In the genomic region with DNA sequence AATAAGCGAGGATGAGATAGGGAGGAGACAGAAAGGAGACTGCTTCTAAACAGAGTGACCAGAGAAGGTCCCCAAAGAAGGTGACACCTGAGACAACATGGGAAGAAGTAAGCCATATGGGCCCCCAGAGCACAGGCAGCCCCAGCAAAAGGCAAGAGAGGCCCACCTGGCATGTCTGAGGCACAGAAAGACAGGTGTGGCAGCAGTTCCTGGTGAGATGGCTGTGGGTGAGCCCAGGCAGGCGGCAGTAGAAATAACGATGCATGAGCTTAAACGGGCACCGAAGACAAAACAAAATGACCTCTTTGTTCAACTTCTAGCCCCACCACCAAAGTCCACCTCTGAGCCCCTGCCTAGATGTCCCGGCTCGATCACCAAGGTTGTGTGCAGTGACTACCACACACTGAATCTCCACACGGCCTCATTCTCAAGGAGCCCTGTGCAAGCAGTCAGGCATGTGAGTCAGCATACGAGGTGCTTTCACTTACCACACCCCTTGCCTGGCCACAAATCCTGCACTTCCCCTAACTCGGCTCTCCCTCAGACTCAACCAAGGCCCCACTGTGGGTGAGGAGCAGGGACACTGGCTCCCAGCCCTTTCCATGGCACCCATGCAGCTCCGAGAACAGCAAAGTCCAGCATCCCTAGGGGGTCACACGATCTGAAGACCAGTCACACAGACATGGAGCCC, we compare ENCODE assay signal across 8 cellular contexts.
A peak's percentile ranks its signal among the peaks of the same experiment; 100 is the strongest.
DNase-seq lines count a peak whose midpoint lies in the region; ATAC-seq and TF ChIP-seq lines count a peak whose summit lies in the region.

No MANE protein-coding gene starts in this region.

- peak; percentile 77 to 83 for ATAC-seq in natural killer cell treated with Interleukin-12 subunit alpha and Interleukin-12 subunit beta and Interleukin-15 and Interleukin-18, amount 100 ng/mL, for 72 hours

- H3K4me1 Mint-ChIP-seq in CD14-positive monocyte, result peaks cover 81% of the 10 kb centered on the region
- peaks cover 94% of the 10 kb centered on the region for H3K4me1 Mint-ChIP-seq in HFFc6 (ENCODE audit: low read depth)
- peaks cover 38% of the 10 kb centered on the region for H3K4me1 Mint-ChIP-seq in T-helper 2 cell treated with Interferon-gamma antibody and Interleukin-4, amounts not matched to agents 5 μg/mL and 100 μg/mL, for 36 hours (ENCODE audit: low read depth)
- peaks cover 39 to 42% of the 10 kb centered on the region in 2 donors for H3K4me1 Mint-ChIP-seq in natural killer cell treated with Interleukin-12 subunit alpha and Interleukin-12 subunit beta and Interleukin-15 and Interleukin-18, amount 100 ng/mL, for 72 hours (ENCODE audit: low read depth in 2 of 2)
- H3K4me1 Mint-ChIP-seq in endothelial cell (ENCODE audit: unreplicated experiment), result peaks cover 40% of the 10 kb centered on the region

- peaks cover 19 to 39% of the 10 kb centered on the region in 2 donors for H3K36me3 Mint-ChIP-seq in CD14-positive monocyte
- peaks cover 6% of the 10 kb centered on the region for H3K36me3 Mint-ChIP-seq in HFFc6 (ENCODE audit: low read depth)
- peaks cover 2% of the 10 kb centered on the region for H3K36me3 Mint-ChIP-seq in T-helper 2 cell treated with Interferon-gamma antibody and Interleukin-4, amounts not matched to agents 5 μg/mL and 100 μg/mL, for 36 hours (ENCODE audit: low read depth)
- no peaks in the 10 kb centered on the region for H3K36me3 Mint-ChIP-seq in natural killer cell treated with Interleukin-12 subunit alpha and Interleukin-12 subunit beta and Interleukin-15 and Interleukin-18, amount 100 ng/mL, for 72 hours
- no peaks in the 10 kb centered on the region for H3K36me3 Mint-ChIP-seq in endothelial cell (ENCODE audit: low read depth, unreplicated experiment)

- H3K27ac ChIP-seq in dorsolateral prefrontal cortex, result peak overlapping the region in 42 of 59 donors; percentile 3 to 94 (median 62)

- H3K27me3 Mint-ChIP-seq in CD14-positive monocyte (ENCODE audit: low read depth in 3 of 3) (peaks cover 0 to 2% (median 2%) of the 10 kb centered on the region in 3 donors), HFFc6 (ENCODE audit: insufficient read depth) (peaks cover 6% of the 10 kb centered on the region), endothelial cell (ENCODE audit: unreplicated experiment) (no peaks in the 10 kb centered on the region)
- no peaks in the 10 kb centered on the region for H3K27me3 Mint-ChIP-seq in T-helper 2 cell treated with Interferon-gamma antibody and Interleukin-4, amounts not matched to agents 5 μg/mL and 100 μg/mL, for 36 hours (ENCODE audit: low read depth)
- H3K27me3 Mint-ChIP-seq in natural killer cell treated with Interleukin-12 subunit alpha and Interleukin-12 subunit beta and Interleukin-15 and Interleukin-18, amount 100 ng/mL, for 72 hours, result no peaks in the 10 kb centered on the region

- TF ChIP-seq CTCF in CD14-positive monocyte (IDR thresholded peaks at IDR 0.05) (no peak), HFFc6 (IDR thresholded peaks at IDR 0.05) (no peak), dorsolateral prefrontal cortex (IDR thresholded peaks at IDR 0.05 in 54 of 56, conservative IDR thresholded peaks at IDR 0.05 in 2 of 56; ENCODE audit: low read depth in 1 of 56, partially characterized antibody in 56 of 56) (no peak), endothelial cell (IDR thresholded peaks at IDR 0.05; ENCODE audit: unreplicated experiment) (no peak)

- peaks cover 0 to 2% (median 0%) of the 10 kb centered on the region in 7 donors for H3K9me3 Mint-ChIP-seq in CD14-positive monocyte
- H3K9me3 Mint-ChIP-seq in HFFc6, result no peaks in the 10 kb centered on the region
- no peaks in the 10 kb centered on the region for H3K9me3 Mint-ChIP-seq in T-helper 2 cell treated with Interferon-gamma antibody and Interleukin-4, amounts not matched to agents 5 μg/mL and 100 μg/mL, for 36 hours
- H3K9me3 Mint-ChIP-seq in natural killer cell treated with Interleukin-12 subunit alpha and Interleukin-12 subunit beta and Interleukin-15 and Interleukin-18, amount 100 ng/mL, for 72 hours, result no peaks in the 10 kb centered on the region
- H3K9me3 Mint-ChIP-seq in endothelial cell (ENCODE audit: unreplicated experiment), result no peaks in the 10 kb centered on the region

- peak; percentile 94 for DNase-seq in CD14-positive monocyte (ENCODE audit: low spot score)
- DNase-seq in HFFc6, result peak; percentile 82
- DNase-seq in T-helper 2 cell treated with Interferon-gamma antibody and Interleukin-4, amounts not matched to agents 5 μg/mL and 100 μg/mL, for 36 hours (ENCODE audit: low spot score), result peak; percentile 39
- DNase-seq in dorsolateral prefrontal cortex, result no peak
- no peak for DNase-seq in natural killer cell treated with Interleukin-12 subunit alpha and Interleukin-12 subunit beta and Interleukin-15 and Interleukin-18, amount 100 ng/mL, for 72 hours (ENCODE audit: low spot score)
- no peak for DNase-seq in endothelial cell (ENCODE audit: low spot score)
- no peak for DNase-seq in NCI-H146 (lab: John Stamatoyannopoulos, UW)
- DNase-seq in ecto neural progenitor cell (ENCODE audit: low spot score), result no peak

- intact Hi-C loops in CD14-positive monocyte (cut with micrococcal nuclease) (loop anchor here in 1 of 2 donors (10.0 kb wide), 1 partner anchor 217 kb away; a partner anchor contains a TSS), dorsolateral prefrontal cortex (cut with DNase I) (no loop called here)

- peak overlapping the region; percentile 71 to 80 for H3K4me3 Mint-ChIP-seq in CD14-positive monocyte
- peak overlapping the region; percentile 55 for H3K4me3 Mint-ChIP-seq in HFFc6
- no peak overlapping the region for H3K4me3 Mint-ChIP-seq in T-helper 2 cell treated with Interferon-gamma antibody and Interleukin-4, amounts not matched to agents 5 μg/mL and 100 μg/mL, for 36 hours
- no peak overlapping the region for H3K4me3 Mint-ChIP-seq in natural killer cell treated with Interleukin-12 subunit alpha and Interleukin-12 subunit beta and Interleukin-15 and Interleukin-18, amount 100 ng/mL, for 72 hours
- H3K4me3 Mint-ChIP-seq in endothelial cell (ENCODE audit: unreplicated experiment), result no peak overlapping the region

- H3K4me3 ChIP-seq in dorsolateral prefrontal cortex, result no peak overlapping the region

- no peaks in the 10 kb centered on the region for H3K27me3 ChIP-seq in dorsolateral prefrontal cortex

- H3K27ac Mint-ChIP-seq in CD14-positive monocyte, result peak overlapping the region; percentile 92 to 100 (median 100)
- H3K27ac Mint-ChIP-seq in HFFc6, result peak overlapping the region; percentile 94
- H3K27ac Mint-ChIP-seq in T-helper 2 cell treated with Interferon-gamma antibody and Interleukin-4, amounts not matched to agents 5 μg/mL and 100 μg/mL, for 36 hours, result no peak overlapping the region
- H3K27ac Mint-ChIP-seq in natural killer cell treated with Interleukin-12 subunit alpha and Interleukin-12 subunit beta and Interleukin-15 and Interleukin-18, amount 100 ng/mL, for 72 hours, result peak overlapping the region in 1 of 2 donors; percentile 5
- no peak overlapping the region for H3K27ac Mint-ChIP-seq in endothelial cell (ENCODE audit: unreplicated experiment)

Comparison
In these comparisons a context has a peak if more than half of its experiments do, and no peak if none do; other contexts are left out.
1. DNase-seq: peak in CD14-positive monocyte (single experiment), HFFc6 (single experiment) and T-helper 2 cell treated with Interferon-gamma antibody and Interleukin-4, amounts not matched to agents 5 μg/mL and 100 μg/mL, for 36 hours (single experiment); none in dorsolateral prefrontal cortex (0 of 10), natural killer cell treated with Interleukin-12 subunit alpha and Interleukin-12 subunit beta and Interleukin-15 and Interleukin-18, amount 100 ng/mL, for 72 hours (single experiment), endothelial cell (single experiment), NCI-H146 (single experiment) and ecto neural progenitor cell (single experiment).
2. H3K27ac Mint-ChIP-seq: peak in CD14-positive monocyte (7 of 7) and HFFc6 (single experiment); none in T-helper 2 cell treated with Interferon-gamma antibody and Interleukin-4, amounts not matched to agents 5 μg/mL and 100 μg/mL, for 36 hours (single experiment) and endothelial cell (single experiment).
3. H3K4me3 Mint-ChIP-seq: peak in CD14-positive monocyte (2 of 2) and HFFc6 (single experiment); none in T-helper 2 cell treated with Interferon-gamma antibody and Interleukin-4, amounts not matched to agents 5 μg/mL and 100 μg/mL, for 36 hours (single experiment), natural killer cell treated with Interleukin-12 subunit alpha and Interleukin-12 subunit beta and Interleukin-15 and Interleukin-18, amount 100 ng/mL, for 72 hours (single experiment) and endothelial cell (single experiment).